ENCODE assay signal across 28 cellular contexts in genomic region chr5:27906911-27907590, GRCh38.
DNase-seq lines count a peak whose midpoint lies in the region; TF ChIP-seq lines count a peak whose summit lies in the region.
"Had no signal": no experiment of that assay in that cellular context is flagged by ENCODE, and none has a peak within 500 bp of the region (broad histone marks: within the 10 kb centered on the region; RNA-seq: fewer than 3 reads in every experiment).

No MANE protein-coding gene starts in this region.

- no peaks in the 10 kb centered on the region for H3K79me2 ChIP-seq in mammary epithelial cell (ENCODE audit: insufficient read depth, low read length)

- H3K27me3 ChIP-seq in mammary epithelial cell (ENCODE audit: insufficient read depth, low read length): no peaks in the 10 kb centered on the region
- no peaks in the 10 kb centered on the region for H3K27me3 ChIP-seq in A673 (replicated peaks; ENCODE audit: insufficient read depth, low read depth, low read length, poor library complexity)
- H3K27me3 ChIP-seq: right atrium auricular region, SJSA1, upper lobe of right lung had no signal

- H3K36me3 ChIP-seq in mammary epithelial cell (ENCODE audit: insufficient read depth, low read length): no peaks in the 10 kb centered on the region
- no peaks in the 10 kb centered on the region for H3K36me3 ChIP-seq in A673 (ENCODE audit: insufficient read depth, low read length, poor library complexity, severe bottlenecking)
- H3K36me3 ChIP-seq: right atrium auricular region, SJSA1, upper lobe of right lung had no signal

- H3K9me3 ChIP-seq in mammary epithelial cell (replicated peaks; ENCODE audit: insufficient read depth, low read length): no peaks in the 10 kb centered on the region
- H3K9me3 ChIP-seq in A673 (ENCODE audit: low read depth, low read length, poor library complexity, severe bottlenecking): no peaks in the 10 kb centered on the region
- H3K9me3 ChIP-seq: right atrium auricular region, SJSA1, upper lobe of right lung had no signal

- no peak for DNase-seq in Calu3
- DNase-seq in LHCN-M2 (ENCODE audit: low read depth): peak; percentile 46
- DNase-seq in mammary epithelial cell: peak; percentile 72
- DNase-seq in myocyte (ENCODE audit: low read depth): peak; percentile 42
- DNase-seq in germinal center (ENCODE audit: low spot score): no peak
- DNase-seq in CD1c-positive myeloid dendritic cell (ENCODE audit: extremely low spot score): no peak
- DNase-seq in A673 (ENCODE audit: low spot score): no peak
- no peak for DNase-seq in NCI-H345 (lab: John Stamatoyannopoulos, UW)
- DNase-seq: activated CD4-positive, alpha-beta T cell treated with anti-CD3 and anti-CD28 coated beads, Interleukin-2, amount 10 ng/mL, durations not matched to agents 24 days and 14 days; activated CD8-positive, alpha-beta memory T cell treated with anti-CD3 and anti-CD28 coated beads, Interleukin-2, amount 10 ng/mL, durations not matched to agents 7 days and 5 days; endodermal cell; GDM1; glutamatergic neuron; natural killer cell; NCI-H1092; NCI-H2029; NCI-H446; PC-9; upper lobe of right lung had no signal

- in situ Hi-C loops in mammary epithelial cell (cut with MboI; ENCODE audit: low sequenced_read_pairs in 2 of 2): no loop called here

- H3K27ac Mint-ChIP-seq in Calu3 (ENCODE audit: unreplicated experiment): peak overlapping the region; percentile 69
- H3K27ac Mint-ChIP-seq: activated CD4-positive, alpha-beta T cell treated with anti-CD3 and anti-CD28 coated beads, Interleukin-2, amount 10 ng/mL, durations not matched to agents 24 days and 14 days; activated CD8-positive, alpha-beta memory T cell treated with anti-CD3 and anti-CD28 coated beads, Interleukin-2, amount 10 ng/mL, durations not matched to agents 7 days and 5 days; activated naive CD8-positive, alpha-beta T cell; brain; endodermal cell; mesothelial cell of epicardium; natural killer cell; T-helper 1 cell treated with Interleukin-12 subunit alpha and Interleukin-12 subunit beta and Interleukin-4 antibody, amounts not matched to agents 30 μg/mL and 1 μg/mL, for 36 hours had no signal

- H3K9ac ChIP-seq in mammary epithelial cell (ENCODE audit: insufficient read depth, low read length): no peak overlapping the region

- BruUV-seq in Calu3 (replicated peaks; lab: Mats Ljungman, UMichigan) (no TSS peak), mammary epithelial cell (replicated peaks; lab: Mats Ljungman, UMichigan) (TSS peak; percentile 56), A673 (replicated peaks; lab: Mats Ljungman, UMichigan) (no TSS peak)

- peaks cover 8% of the 10 kb centered on the region for H3K9me3 Mint-ChIP-seq in Calu3 (ENCODE audit: low read depth, unreplicated experiment)
- H3K9me3 Mint-ChIP-seq: brain had no signal

- H2AFZ ChIP-seq in mammary epithelial cell (ENCODE audit: low read depth, low read length): no peak overlapping the region
- H2AFZ ChIP-seq: PC-9 had no signal

- H3K27ac ChIP-seq in mammary epithelial cell (ENCODE audit: insufficient read depth, low read depth, low read length) (peak overlapping the region; percentile 16), A673 (ENCODE audit: low read depth, low read length, poor library complexity, severe bottlenecking) (no peak overlapping the region)
- H3K27ac ChIP-seq: C4-2B, coronary artery, PC-9, right atrium auricular region, SJSA1, upper lobe of right lung had no signal

- H3K4me3 ChIP-seq in mammary epithelial cell (replicated peaks in 1 of 3; ENCODE audit: insufficient read depth in 1 of 3, low read depth in 2 of 3, low read length in 3 of 3) (no peak overlapping the region), A673 (ENCODE audit: low read depth, low read length, poor library complexity, severe bottlenecking) (no peak overlapping the region)
- H3K4me3 ChIP-seq: coronary artery, K562, PC-9, right atrium auricular region, SJSA1, upper lobe of right lung had no signal

- dilution Hi-C loops in mammary epithelial cell (cut with HindIII; ENCODE audit: low sequenced_read_pairs): no loop called here

- no peaks in the 10 kb centered on the region for H3K4me1 ChIP-seq in mammary epithelial cell (ENCODE audit: insufficient read depth, low read length)
- no peaks in the 10 kb centered on the region for H3K4me1 ChIP-seq in A673 (ENCODE audit: insufficient read depth, low read length, poor library complexity, severe bottlenecking)
- H3K4me1 ChIP-seq: right atrium auricular region, SJSA1, upper lobe of right lung had no signal

- peaks cover 28% of the 10 kb centered on the region for H3K4me1 Mint-ChIP-seq in Calu3 (ENCODE audit: low read depth, unreplicated experiment)
- H3K4me1 Mint-ChIP-seq: activated CD4-positive, alpha-beta T cell treated with anti-CD3 and anti-CD28 coated beads, Interleukin-2, amount 10 ng/mL, durations not matched to agents 24 days and 14 days; activated CD8-positive, alpha-beta memory T cell treated with anti-CD3 and anti-CD28 coated beads, Interleukin-2, amount 10 ng/mL, durations not matched to agents 7 days and 5 days; brain; endodermal cell; natural killer cell had no signal

- no peak for TF ChIP-seq CTCF in Calu3 (IDR thresholded peaks at IDR 0.05; ENCODE audit: unreplicated experiment)
- TF ChIP-seq CTCF in mammary epithelial cell (conservative IDR thresholded peaks at IDR 0.05 in 1 of 2, IDR thresholded peaks at IDR 0.05 in 1 of 2; ENCODE audit: extremely low read depth in 1 of 2, insufficient read depth in 1 of 2, low read depth in 1 of 2, low read length in 2 of 2): no peak
- TF ChIP-seq CTCF in A673 (conservative IDR thresholded peaks at IDR 0.05; ENCODE audit: low read depth, low read length): no peak

- H3K36me3 Mint-ChIP-seq in Calu3 (ENCODE audit: insufficient read depth, unreplicated experiment): peaks cover 4% of the 10 kb centered on the region
- H3K36me3 Mint-ChIP-seq: activated CD8-positive, alpha-beta memory T cell treated with anti-CD3 and anti-CD28 coated beads, Interleukin-2, amount 10 ng/mL, durations not matched to agents 7 days and 5 days; activated naive CD8-positive, alpha-beta T cell; brain; mesothelial cell of epicardium had no signal

- intact Hi-C loops in Calu3 (cut with micrococcal nuclease; ENCODE audit: unreplicated experiment) (loop anchor here (2.0 kb wide), 1 partner anchor 52 kb away; no protein-coding TSS in a partner anchor), mammary epithelial cell (cut with micrococcal nuclease) (no loop called here), A673 (cut with micrococcal nuclease; ENCODE audit: unreplicated experiment) (no loop called here)

- 43% methylated on average over 3 of the region's 3 CpGs for WGBS in mammary epithelial cell (ENCODE audit: low coverage, missing lambda C conversion rate)

- H3K4me3 Mint-ChIP-seq in Calu3 (ENCODE audit: low read depth, unreplicated experiment): peak overlapping the region; percentile 6
- H3K4me3 Mint-ChIP-seq: activated CD4-positive, alpha-beta T cell treated with anti-CD3 and anti-CD28 coated beads, Interleukin-2, amount 10 ng/mL, durations not matched to agents 24 days and 14 days; activated CD8-positive, alpha-beta memory T cell treated with anti-CD3 and anti-CD28 coated beads, Interleukin-2, amount 10 ng/mL, durations not matched to agents 7 days and 5 days; activated naive CD8-positive, alpha-beta T cell; brain; endodermal cell; mesothelial cell of epicardium; natural killer cell; T-helper 1 cell treated with Interleukin-12 subunit alpha and Interleukin-12 subunit beta and Interleukin-4 antibody, amounts not matched to agents 30 μg/mL and 1 μg/mL, for 36 hours had no signal

- CTCF ChIA-PET in Calu3 (lab: Charles Lee) (no interaction called here), mammary epithelial cell (lab: Charles Lee; ENCODE audit: low non-redundant PET) (no interaction called here), A673 (lab: Charles Lee) (no interaction called here)

- H4K20me1 ChIP-seq in mammary epithelial cell (ENCODE audit: insufficient read depth, low read length): no peaks in the 10 kb centered on the region

- POLR2A ChIA-PET in A673 (lab: Charles Lee; ENCODE audit: low non-redundant PET): no interaction called here

- H3K27me3 Mint-ChIP-seq in Calu3 (ENCODE audit: unreplicated experiment): no peaks in the 10 kb centered on the region
- H3K27me3 Mint-ChIP-seq: activated CD4-positive, alpha-beta T cell treated with anti-CD3 and anti-CD28 coated beads, Interleukin-2, amount 10 ng/mL, durations not matched to agents 24 days and 14 days; activated CD8-positive, alpha-beta memory T cell treated with anti-CD3 and anti-CD28 coated beads, Interleukin-2, amount 10 ng/mL, durations not matched to agents 7 days and 5 days; activated naive CD8-positive, alpha-beta T cell had no signal

- H3K4me2 ChIP-seq in mammary epithelial cell (ENCODE audit: insufficient read depth, low read depth, low read length): no peak overlapping the region
- H3K4me2 ChIP-seq: PC-9 had no signal

Comparison
In these comparisons a context has a peak if more than half of its experiments do, and no peak if none do; other contexts are left out.
1. DNase-seq: peak in LHCN-M2 (single experiment), mammary epithelial cell (single experiment) and myocyte (single experiment); none in Calu3 (single experiment), germinal center (single experiment), CD1c-positive myeloid dendritic cell (single experiment), A673 (single experiment) and NCI-H345 (single experiment).